Comparison of ENCODE assay signal across 9 cellular contexts in the genomic region with DNA sequence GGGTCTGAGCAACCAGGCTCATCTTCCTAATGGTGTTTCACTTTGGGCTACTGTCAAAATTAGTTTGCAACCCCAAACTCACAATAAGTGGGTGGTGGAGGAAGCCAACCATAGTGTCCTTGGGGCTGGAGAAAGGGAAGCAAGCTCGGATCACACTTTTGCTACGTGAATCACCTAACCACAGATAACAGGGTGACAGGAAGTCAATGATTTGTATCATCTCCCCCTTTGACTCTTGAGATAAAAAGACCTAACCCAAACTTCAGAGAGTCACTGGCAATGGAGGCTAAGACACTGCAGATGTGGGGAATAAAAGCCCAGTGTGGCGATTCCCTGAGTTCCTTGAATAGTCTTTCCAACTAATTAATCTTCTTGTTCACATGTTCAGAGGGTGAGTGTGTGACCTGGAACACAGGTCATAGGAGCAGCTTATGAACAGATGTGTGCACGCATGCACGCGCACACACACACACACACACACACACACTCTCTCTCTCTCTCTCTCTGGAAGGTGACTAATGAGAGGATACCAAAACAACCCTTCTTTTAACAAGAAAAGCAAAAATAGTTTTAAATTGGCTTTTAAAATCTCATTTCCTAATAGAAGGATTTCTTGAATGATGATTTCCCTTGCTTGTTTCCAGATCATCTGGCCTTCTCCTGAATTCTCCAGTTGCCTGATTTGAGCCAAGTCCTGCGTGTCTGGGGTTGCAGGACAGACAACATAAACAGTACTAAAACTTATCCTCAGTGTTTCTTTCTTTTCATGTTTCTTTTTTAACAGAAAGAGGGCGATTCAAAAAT. TPM values are rescaled to one million over a fixed set of nuclear protein-coding genes. Genes with fewer than 3 reads are reported as not detected.
A peak's percentile ranks its signal among the peaks of the same experiment; 100 is the strongest.
DNase-seq lines count a peak whose midpoint lies in the region; ATAC-seq, FAIRE-seq and TF ChIP-seq lines count a peak whose summit lies in the region.
"Had no signal": no experiment of that assay in that cellular context is flagged by ENCODE, and none has a peak within 500 bp of the region (broad histone marks: within the 10 kb centered on the region; RNA-seq: fewer than 3 reads in every experiment).

No MANE protein-coding gene starts in this region.

- H2AFZ ChIP-seq in keratinocyte (ENCODE audit: control insufficient read depth, low read length): no peak overlapping the region

- TF ChIP-seq CTCF in HFFc6 (IDR thresholded peaks at IDR 0.05) (no peak), keratinocyte (optimal IDR thresholded peaks at IDR 0.05 in 1 of 3, IDR thresholded peaks at IDR 0.05 in 1 of 3, conservative IDR thresholded peaks at IDR 0.05 in 1 of 3; ENCODE audit: extremely low read depth in 1 of 3, insufficient read depth in 2 of 3, low read length in 3 of 3) (no peak), GM10266 (IDR thresholded peaks at IDR 0.05; ENCODE audit: control insufficient read depth, insufficient read depth, low read depth, missing control alignments) (no peak), pancreas (IDR thresholded peaks at IDR 0.05) (no peak)

- peak overlapping the region; percentile 13 for H3K9ac ChIP-seq in keratinocyte (ENCODE audit: control insufficient read depth, extremely low read depth, insufficient read depth, low read length)

- no peaks in the 10 kb centered on the region for H3K9me3 ChIP-seq in keratinocyte (ENCODE audit: control insufficient read depth, low read depth, low read length)
- no peaks in the 10 kb centered on the region for H3K9me3 ChIP-seq in pancreas

- no peaks in the 10 kb centered on the region for H3K27me3 ChIP-seq in keratinocyte (ENCODE audit: control insufficient read depth, extremely low read depth, insufficient read depth, low read length)
- no peaks in the 10 kb centered on the region for H3K27me3 ChIP-seq in pancreas

- H3K9me3 Mint-ChIP-seq in HFFc6: no peaks in the 10 kb centered on the region
- H3K9me3 Mint-ChIP-seq: activated B cell treated with CpG ODN at 0.5 μM for 24 hours had no signal

- in situ Hi-C loops in G401 (cut with HindIII; ENCODE audit: low sequenced_read_pairs): no loop called here

- peak overlapping the region; percentile 34; the same call in 1 of the 2 replicates for H3K27ac Mint-ChIP-seq in HFFc6
- H3K27ac Mint-ChIP-seq: activated B cell treated with CpG ODN at 0.5 μM for 24 hours had no signal

- H3K27me3 Mint-ChIP-seq in HFFc6 (ENCODE audit: insufficient read depth): peaks cover 2% of the 10 kb centered on the region; the same call in 1 of the 2 replicates
- H3K27me3 Mint-ChIP-seq: activated B cell treated with CpG ODN at 0.5 μM for 24 hours had no signal

- H3K36me3 Mint-ChIP-seq in HFFc6 (ENCODE audit: low read depth): no peaks in the 10 kb centered on the region

- H3K9me1 ChIP-seq in keratinocyte (ENCODE audit: control insufficient read depth, extremely low read depth, insufficient read depth, low read length): no peaks in the 10 kb centered on the region

- H3K79me2 ChIP-seq in keratinocyte (ENCODE audit: control insufficient read depth, insufficient read depth, low read length): peaks cover 15% of the 10 kb centered on the region

- H4K20me1 ChIP-seq in keratinocyte (ENCODE audit: control insufficient read depth, extremely low read depth, insufficient read depth, low read length): no peaks in the 10 kb centered on the region

- H3K4me1 ChIP-seq in keratinocyte (ENCODE audit: control insufficient read depth, extremely low read depth, insufficient read depth, low read length) (peaks cover 35% of the 10 kb centered on the region), pancreas (no peaks in the 10 kb centered on the region)

- peak overlapping the region in 1 of 3 experiments; percentile 5 for H3K4me3 ChIP-seq in keratinocyte (ENCODE audit: control insufficient read depth in 2 of 3, extremely low read depth in 1 of 3, insufficient read depth in 2 of 3, low read depth in 1 of 3, low read length in 3 of 3)
- no peak overlapping the region for H3K4me3 ChIP-seq in pancreas

- H3K4me1 Mint-ChIP-seq in HFFc6 (ENCODE audit: low read depth): peaks cover 50% of the 10 kb centered on the region

- DNase-seq in A172 (ENCODE audit: low spot score) (peak; percentile 86), HFFc6 (peak; percentile 35), activated T-helper 1 cell treated with Interleukin-2 at 50 U/mL for 16 hours (ENCODE audit: low read depth) (peak; percentile 4), keratinocyte (ENCODE audit: low read depth, low spot score) (no peak), G401 (ENCODE audit: low spot score) (no peak), NCI-H1092 (lab: John Stamatoyannopoulos, UW) (no peak), GM10266 (ENCODE audit: extremely low spot score) (no peak), pancreas (no peak)
- DNase-seq: activated B cell treated with CpG ODN at 0.5 μM for 24 hours had no signal

- ATAC-seq in pancreas: no peak

- peak; percentile 67 for FAIRE-seq in keratinocyte (lab: Jason Lieb, UNC)
- FAIRE-seq in pancreas (lab: Jason Lieb, UNC): no peak

- dilution Hi-C loops in keratinocyte (cut with MboI; ENCODE audit: extremely low pct_ligation_motif_present, low sequenced_read_pairs): no loop called here

- intact Hi-C loops in pancreas (cut with DNase I): no loop called here

- H3K4me3 Mint-ChIP-seq in HFFc6: peak overlapping the region; percentile 15
- H3K4me3 Mint-ChIP-seq: activated B cell treated with CpG ODN at 0.5 μM for 24 hours had no signal

- 77 to 87% methylated on average over 8 of the region's 8 CpGs for WGBS in pancreas, 2 donors

- H3K36me3 ChIP-seq in keratinocyte (ENCODE audit: control insufficient read depth in 2 of 2, extremely low read depth in 1 of 2, insufficient read depth in 2 of 2, low read length in 2 of 2) (peaks cover 0 to 3% of the 10 kb centered on the region in 2 experiments), pancreas (no peaks in the 10 kb centered on the region)

- H3K4me2 ChIP-seq in keratinocyte (ENCODE audit: control insufficient read depth, extremely low read depth, insufficient read depth, low read depth, low read length): peak overlapping the region; percentile 34

- H3K27ac ChIP-seq in keratinocyte (ENCODE audit: control insufficient read depth, insufficient read depth, low read length) (peak overlapping the region; percentile 80), pancreas (no peak overlapping the region)

RNA-seq across cellular contexts. Expression of a gene that starts 21.2 kb away (rescaled TPM):
- total RNA-seq in A172 (2014; rRNA removed; shearing (Covaris generic)): 51.0 and 153 TPM in 2 replicates
- total RNA-seq in HFFc6 (2021; fragmentation: NEBNext Ultra II Directional; extraction: Animal tissue kit (Norgen Biotek cat#: 25700)): 10 to 100 TPM; 21.8 to 30.5 (median 25.5) TPM
- polyA plus RNA-seq in keratinocyte: 66.2 to 128 TPM (median 110 TPM) in 3 replicates
- 42.7 TPM for polyA plus RNA-seq in keratinocyte (2011; ENCODE audit: low read depth)
- 66.1 and 85.6 TPM in 2 replicates for polyA plus RNA-seq in keratinocyte (2011; cell fraction: cytosol; rRNA removed)
- 150 and 155 TPM in 2 replicates for polyA plus RNA-seq in keratinocyte (2011; cell fraction: nucleus; rRNA removed)
- 52.6 and 125 TPM in 2 replicates for polyA plus RNA-seq in keratinocyte (2012; ENCODE audit: low replicate concordance)
- polyA minus RNA-seq in keratinocyte: 106 to 225 TPM (median 165 TPM) in 3 replicates
- 85.4 TPM for polyA minus RNA-seq in keratinocyte (2011; cell fraction: cytosol; rRNA and poly(A)+ RNA removed)
- polyA minus RNA-seq in keratinocyte (2011; cell fraction: nucleus; rRNA and poly(A)+ RNA removed): 209 and 348 TPM in 2 replicates
- 0.18 and 0.51 TPM in 2 replicates for total RNA-seq in G401 (2014; rRNA removed; shearing (Covaris generic))
- total RNA-seq in pancreas: 10 to 100 TPM; 14.2 to 26.3 (median 17.8) TPM
- 10 to 100 TPM in 1 of 2 donors, 1 to 10 TPM in 1; 7.5 to 15.5 TPM for polyA plus RNA-seq in pancreas

Comparison
In these comparisons a context has a peak if more than half of its experiments do, and no peak if none do; other contexts are left out.
1. DNase-seq: peak in A172 (single experiment), HFFc6 (single experiment) and activated T-helper 1 cell treated with Interleukin-2 at 50 U/mL for 16 hours (single experiment); none in keratinocyte (single experiment), G401 (single experiment), NCI-H1092 (single experiment), GM10266 (single experiment) and pancreas (0 of 6).
2. RNA of a gene that starts 21.2 kb away (total RNA-seq): 51.0 to 153 TPM in A172, 21.8 to 30.5 TPM in HFFc6 and 14.2 to 26.3 TPM in pancreas; 0.18 to 0.51 TPM in G401; every median in the first group is over 10 times any median in the second.